ENCODE assay signal across 15 cellular contexts in the genomic region with DNA sequence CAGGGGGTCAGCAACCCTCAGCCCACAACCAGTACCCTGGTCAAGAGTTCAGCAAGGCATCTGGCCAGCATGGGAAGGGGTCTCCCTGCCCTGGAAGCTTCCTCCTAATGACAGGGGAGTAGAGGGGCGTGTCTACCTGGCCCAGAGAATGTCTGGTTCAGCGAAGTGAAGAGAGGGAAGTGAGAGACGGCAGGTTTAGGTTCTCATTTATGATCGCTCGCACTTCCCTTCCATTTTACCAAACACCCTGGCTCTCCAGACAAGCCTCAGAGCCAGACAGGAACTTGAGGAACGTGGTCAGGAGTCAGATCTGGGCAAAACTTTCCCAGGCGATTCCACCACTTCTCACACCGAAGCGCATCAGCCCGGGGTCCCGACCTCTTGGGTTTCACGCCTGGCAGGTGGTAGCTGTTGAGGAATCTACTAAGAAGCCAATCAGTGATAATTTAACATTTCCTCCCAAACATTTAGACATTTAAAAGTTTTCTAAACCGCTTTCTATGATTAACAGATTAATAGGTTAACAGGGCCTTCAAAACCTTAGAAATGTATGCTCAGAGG. TPM values are rescaled to one million over a fixed set of nuclear protein-coding genes. Genes with fewer than 3 reads are reported as not detected.
DNase-seq lines count a peak whose midpoint lies in the region; ATAC-seq, FAIRE-seq and TF ChIP-seq lines count a peak whose summit lies in the region.
"Had no signal": no experiment of that assay in that cellular context is flagged by ENCODE, and none has a peak within 500 bp of the region (broad histone marks: within the 10 kb centered on the region; RNA-seq: fewer than 3 reads in every experiment).

No MANE protein-coding gene starts in this region.

- peaks cover 95% of the 10 kb centered on the region for H3K4me1 ChIP-seq in CD8-positive, alpha-beta T cell (ENCODE audit: insufficient read depth, low read length)
- H3K4me1 ChIP-seq in kidney (ENCODE audit: control insufficient read depth in 1 of 2, insufficient read depth in 1 of 2, low read depth in 1 of 2, low read length in 2 of 2): peaks cover 10 to 22% of the 10 kb centered on the region in 2 donors

- CTCF ChIA-PET in CD8-positive, alpha-beta T cell (lab: Charles Lee): interaction anchor here (1.3 to 1.6 kb wide), 2 partner anchors 10 to 18 kb away, joined by 3 to 5 read pairs; no protein-coding TSS in a partner anchor
- CTCF ChIA-PET in T-cell (lab: Charles Lee): interaction anchor here (0.6 to 1.3 kb wide), 3 partner anchors 29 to 1378 kb away, joined by 3 to 4 read pairs (median 3); no protein-coding TSS in a partner anchor

- intact Hi-C loops in CD8-positive, alpha-beta T cell (cut with DNase I, micrococcal nuclease): loop anchor here in 1 of 2 experiments (1.0 kb wide), 1 partner anchor 10 kb away; no protein-coding TSS in a partner anchor
- intact Hi-C loops in kidney (cut with DNase I): no loop called here

- no peak for TF ChIP-seq CTCF in CD8-positive, alpha-beta T cell (IDR thresholded peaks at IDR 0.05)
- no peak for TF ChIP-seq CTCF in kidney (IDR thresholded peaks at IDR 0.05; ENCODE audit: borderline replicate concordance, extremely low read depth, insufficient read depth)

- no peaks in the 10 kb centered on the region for H3K9me3 ChIP-seq in CD8-positive, alpha-beta T cell (ENCODE audit: low read length)
- H3K9me3 ChIP-seq in kidney (ENCODE audit: control insufficient read depth in 1 of 2, low read length in 2 of 2): no peaks in the 10 kb centered on the region

- no peaks in the 10 kb centered on the region for H3K27me3 ChIP-seq in CD8-positive, alpha-beta T cell (ENCODE audit: insufficient read depth, low read length)

- peak overlapping the region; percentile 20 for H3K27ac ChIP-seq in CD8-positive, alpha-beta T cell (ENCODE audit: low read depth, low read length)
- H3K27ac ChIP-seq in kidney (ENCODE audit: low read depth in 2 of 2, low read length in 2 of 2): no peak overlapping the region

- H3K4me1 Mint-ChIP-seq in CD8-positive, alpha-beta T cell (ENCODE audit: low read depth): peaks cover 90% of the 10 kb centered on the region
- H3K4me1 Mint-ChIP-seq in T-cell: peaks cover 82 to 95% (median 89%) of the 10 kb centered on the region in 3 donors
- H3K4me1 Mint-ChIP-seq in stimulated activated memory B cell treated with anti-CD40 and anti-IgM and Interleukin-4, amounts not matched to agents 10 μg/mL and 1 μg/mL and 100 μg/mL, for 72 hours: peaks cover 6% of the 10 kb centered on the region

- peaks cover 27% of the 10 kb centered on the region for H3K36me3 Mint-ChIP-seq in CD8-positive, alpha-beta T cell
- H3K36me3 Mint-ChIP-seq in T-cell: peaks cover 14% of the 10 kb centered on the region
- H3K36me3 Mint-ChIP-seq in stimulated activated memory B cell treated with anti-CD40 and anti-IgM and Interleukin-4, amounts not matched to agents 10 μg/mL and 1 μg/mL and 100 μg/mL, for 72 hours: no peaks in the 10 kb centered on the region

- H3K36me3 ChIP-seq in CD8-positive, alpha-beta T cell (ENCODE audit: insufficient read depth, low read length): no peaks in the 10 kb centered on the region
- H3K36me3 ChIP-seq in kidney (ENCODE audit: control insufficient read depth in 1 of 2, insufficient read depth in 2 of 2, low read length in 2 of 2): no peaks in the 10 kb centered on the region

- peak overlapping the region; percentile 83 for H3K27ac Mint-ChIP-seq in CD8-positive, alpha-beta T cell
- peak overlapping the region; percentile 23 to 88 for H3K27ac Mint-ChIP-seq in T-cell
- H3K27ac Mint-ChIP-seq in stimulated activated memory B cell treated with anti-CD40 and anti-IgM and Interleukin-4, amounts not matched to agents 10 μg/mL and 1 μg/mL and 100 μg/mL, for 72 hours: no peak overlapping the region

- FAIRE-seq in kidney (lab: Jason Lieb, UNC): no peak
- FAIRE-seq: colon had no signal

- no peak for ATAC-seq in CD8-positive, alpha-beta T cell
- no peak for ATAC-seq in T-cell (replicated peaks in 1 of 4)
- ATAC-seq in stimulated activated memory B cell treated with anti-CD40 and anti-IgM and Interleukin-4, amounts not matched to agents 10 μg/mL and 1 μg/mL and 100 μg/mL, for 72 hours: peak; percentile 34
- ATAC-seq in GM19351 (IDR thresholded peaks at IDR 0.05; ENCODE audit: unreplicated experiment): no peak
- no peak for ATAC-seq in HG03196 (IDR thresholded peaks at IDR 0.05; ENCODE audit: unreplicated experiment)
- ATAC-seq: PC-3 had no signal

- H3K27me3 Mint-ChIP-seq in CD8-positive, alpha-beta T cell (ENCODE audit: low read depth): no peaks in the 10 kb centered on the region
- H3K27me3 Mint-ChIP-seq in T-cell: no peaks in the 10 kb centered on the region
- H3K27me3 Mint-ChIP-seq in stimulated activated memory B cell treated with anti-CD40 and anti-IgM and Interleukin-4, amounts not matched to agents 10 μg/mL and 1 μg/mL and 100 μg/mL, for 72 hours: peaks cover 61% of the 10 kb centered on the region

- peak overlapping the region; percentile 9 for H3K4me3 ChIP-seq in CD8-positive, alpha-beta T cell (ENCODE audit: low read depth, low read length)
- H3K4me3 ChIP-seq in kidney (ENCODE audit: low read length in 2 of 2): no peak overlapping the region

- POLR2A ChIA-PET in CD8-positive, alpha-beta T cell (lab: Charles Lee): interaction anchor here (0.9 to 3.7 kb wide), 4 partner anchors 12 to 43 kb away, joined by 3 to 20 read pairs (median 4); no protein-coding TSS in a partner anchor
- POLR2A ChIA-PET in T-cell (lab: Charles Lee): no interaction called here

- no peak overlapping the region for H3K9ac ChIP-seq in kidney (ENCODE audit: low read length in 2 of 2)

- no peaks in the 10 kb centered on the region for H3K9me3 Mint-ChIP-seq in CD8-positive, alpha-beta T cell
- no peaks in the 10 kb centered on the region for H3K9me3 Mint-ChIP-seq in T-cell
- H3K9me3 Mint-ChIP-seq in stimulated activated memory B cell treated with anti-CD40 and anti-IgM and Interleukin-4, amounts not matched to agents 10 μg/mL and 1 μg/mL and 100 μg/mL, for 72 hours: no peaks in the 10 kb centered on the region

- DNase-seq in CD8-positive, alpha-beta T cell: no peak
- DNase-seq in T-cell (no peak), kidney (peak; percentile 57)
- DNase-seq in stimulated activated naive CD4-positive, alpha-beta T cell (lab: John Stamatoyannopoulos, UW): no peak
- no peak for DNase-seq in stimulated activated CD4-positive, alpha-beta T cell treated with anti-CD3 and anti-CD28 coated beads, Interleukin-4, amount 100 ng/mL, for 24 hours
- DNase-seq: activated CD4-positive, alpha-beta T cell treated with anti-CD3 and anti-CD28 coated beads, Interleukin-2, amount 50 U/mL, for 4 hours; activated naive CD4-positive, alpha-beta T cell treated with Interleukin-2 at 50 U/mL for 16 hours; GDM1; NCI-H345; PC-3; stimulated activated CD4-positive, alpha-beta T cell treated with anti-CD3 and anti-CD28 coated beads, Interleukin-15, amount 100 ng/mL, for 24 hours had no signal

- peak overlapping the region; percentile 38 for H3K4me3 Mint-ChIP-seq in CD8-positive, alpha-beta T cell
- H3K4me3 Mint-ChIP-seq in T-cell: peak overlapping the region in 1 of 3 donors; percentile 74
- no peak overlapping the region for H3K4me3 Mint-ChIP-seq in stimulated activated memory B cell treated with anti-CD40 and anti-IgM and Interleukin-4, amounts not matched to agents 10 μg/mL and 1 μg/mL and 100 μg/mL, for 72 hours

RNA-seq across cellular contexts. Expression of gene ACTN1, which starts 21.3 kb away (rescaled TPM):
- total RNA-seq in CD8-positive, alpha-beta T cell: 100 to 1,000 TPM; 153 to 161 TPM
- total RNA-seq in T-cell: 100 to 1,000 TPM in 4 of 5 donors, 10 to 100 TPM in 1; 84.8 to 219 (median 122) TPM
- total RNA-seq in kidney: 184 TPM
- 20.1 TPM for polyA plus RNA-seq in kidney (ENCODE audit: insufficient read depth, low read depth, low replicate concordance)
